Comparison of ENCODE assay signal across 1 cellular context in genomic region chr1:39509360-39510009, GRCh38.
TF ChIP-seq lines count a peak whose summit lies in the region.

No MANE protein-coding gene starts in this region.

TF ChIP-seq in HepG2, 621 proteins besides CTCF, POLR2A, EP300 and RAD21 (continued from another document):
- TF ChIP-seq, protein P1, sequence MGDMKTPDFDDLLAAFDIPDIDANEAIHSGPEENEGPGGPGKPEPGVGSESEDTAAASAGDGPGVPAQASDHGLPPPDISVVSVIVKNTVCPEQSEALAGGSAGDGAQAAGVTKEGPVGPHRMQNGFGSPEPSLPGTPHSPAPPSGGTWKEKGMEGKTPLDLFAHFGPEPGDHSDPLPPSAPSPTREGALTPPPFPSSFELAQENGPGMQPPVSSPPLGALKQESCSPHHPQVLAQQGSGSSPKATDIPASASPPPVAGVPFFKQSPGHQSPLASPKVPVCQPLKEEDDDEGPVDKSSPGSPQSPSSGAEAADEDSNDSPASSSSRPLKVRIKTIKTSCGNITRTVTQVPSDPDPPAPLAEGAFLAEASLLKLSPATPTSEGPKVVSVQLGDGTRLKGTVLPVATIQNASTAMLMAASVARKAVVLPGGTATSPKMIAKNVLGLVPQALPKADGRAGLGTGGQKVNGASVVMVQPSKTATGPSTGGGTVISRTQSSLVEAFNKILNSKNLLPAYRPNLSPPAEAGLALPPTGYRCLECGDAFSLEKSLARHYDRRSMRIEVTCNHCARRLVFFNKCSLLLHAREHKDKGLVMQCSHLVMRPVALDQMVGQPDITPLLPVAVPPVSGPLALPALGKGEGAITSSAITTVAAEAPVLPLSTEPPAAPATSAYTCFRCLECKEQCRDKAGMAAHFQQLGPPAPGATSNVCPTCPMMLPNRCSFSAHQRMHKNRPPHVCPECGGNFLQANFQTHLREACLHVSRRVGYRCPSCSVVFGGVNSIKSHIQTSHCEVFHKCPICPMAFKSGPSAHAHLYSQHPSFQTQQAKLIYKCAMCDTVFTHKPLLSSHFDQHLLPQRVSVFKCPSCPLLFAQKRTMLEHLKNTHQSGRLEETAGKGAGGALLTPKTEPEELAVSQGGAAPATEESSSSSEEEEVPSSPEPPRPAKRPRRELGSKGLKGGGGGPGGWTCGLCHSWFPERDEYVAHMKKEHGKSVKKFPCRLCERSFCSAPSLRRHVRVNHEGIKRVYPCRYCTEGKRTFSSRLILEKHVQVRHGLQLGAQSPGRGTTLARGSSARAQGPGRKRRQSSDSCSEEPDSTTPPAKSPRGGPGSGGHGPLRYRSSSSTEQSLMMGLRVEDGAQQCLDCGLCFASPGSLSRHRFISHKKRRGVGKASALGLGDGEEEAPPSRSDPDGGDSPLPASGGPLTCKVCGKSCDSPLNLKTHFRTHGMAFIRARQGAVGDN (CRISPR knock-in tag; IDR thresholded peaks at IDR 0.05) = peak; percentile 33; the same call in 1 of the 2 replicates
- no peak for TF ChIP-seq NFRKB (IDR thresholded peaks at IDR 0.05)
- no peak for TF ChIP-seq GABPA (IDR thresholded peaks at IDR 0.05; ENCODE audit: low read depth, low read length)
- TF ChIP-seq GABPA (CRISPR knock-in tag; IDR thresholded peaks at IDR 0.05; ENCODE audit: low read depth) = peak; percentile 55
- TF ChIP-seq ZNF263 (CRISPR knock-in tag; IDR thresholded peaks at IDR 0.05) = peak; percentile 50
- no peak for TF ChIP-seq MAFK (conservative IDR thresholded peaks at IDR 0.05 in 1 of 2, IDR thresholded peaks at IDR 0.05 in 1 of 2; ENCODE audit: low read length in 2 of 2)
